ENCODE assay signal across 1 cellular context in the genomic region with DNA sequence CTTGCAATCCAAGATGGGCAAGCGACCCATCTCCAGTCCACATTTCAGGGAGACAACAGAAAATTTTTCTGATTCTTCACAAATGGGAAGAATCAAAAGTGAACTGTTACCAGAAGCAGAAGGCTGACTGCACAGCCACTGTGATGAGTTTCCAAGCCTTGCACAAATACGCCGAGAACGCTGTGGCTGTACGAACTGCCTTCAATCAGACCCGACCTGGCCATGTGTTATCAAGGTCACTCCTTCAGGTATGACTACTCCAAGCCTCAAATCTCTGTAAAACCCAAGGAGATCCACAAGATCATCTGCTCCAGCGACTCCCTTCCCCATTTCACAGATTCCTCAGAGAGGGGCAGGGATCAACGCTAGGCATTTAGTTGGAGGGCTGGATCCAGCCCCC.
TF ChIP-seq lines count a peak whose summit lies in the region.

No MANE protein-coding gene starts in this region.

TF ChIP-seq in GM23338, 12 proteins besides CTCF, POLR2A, EP300 and RAD21 (continued from another document):
- TF ChIP-seq, protein P1, sequence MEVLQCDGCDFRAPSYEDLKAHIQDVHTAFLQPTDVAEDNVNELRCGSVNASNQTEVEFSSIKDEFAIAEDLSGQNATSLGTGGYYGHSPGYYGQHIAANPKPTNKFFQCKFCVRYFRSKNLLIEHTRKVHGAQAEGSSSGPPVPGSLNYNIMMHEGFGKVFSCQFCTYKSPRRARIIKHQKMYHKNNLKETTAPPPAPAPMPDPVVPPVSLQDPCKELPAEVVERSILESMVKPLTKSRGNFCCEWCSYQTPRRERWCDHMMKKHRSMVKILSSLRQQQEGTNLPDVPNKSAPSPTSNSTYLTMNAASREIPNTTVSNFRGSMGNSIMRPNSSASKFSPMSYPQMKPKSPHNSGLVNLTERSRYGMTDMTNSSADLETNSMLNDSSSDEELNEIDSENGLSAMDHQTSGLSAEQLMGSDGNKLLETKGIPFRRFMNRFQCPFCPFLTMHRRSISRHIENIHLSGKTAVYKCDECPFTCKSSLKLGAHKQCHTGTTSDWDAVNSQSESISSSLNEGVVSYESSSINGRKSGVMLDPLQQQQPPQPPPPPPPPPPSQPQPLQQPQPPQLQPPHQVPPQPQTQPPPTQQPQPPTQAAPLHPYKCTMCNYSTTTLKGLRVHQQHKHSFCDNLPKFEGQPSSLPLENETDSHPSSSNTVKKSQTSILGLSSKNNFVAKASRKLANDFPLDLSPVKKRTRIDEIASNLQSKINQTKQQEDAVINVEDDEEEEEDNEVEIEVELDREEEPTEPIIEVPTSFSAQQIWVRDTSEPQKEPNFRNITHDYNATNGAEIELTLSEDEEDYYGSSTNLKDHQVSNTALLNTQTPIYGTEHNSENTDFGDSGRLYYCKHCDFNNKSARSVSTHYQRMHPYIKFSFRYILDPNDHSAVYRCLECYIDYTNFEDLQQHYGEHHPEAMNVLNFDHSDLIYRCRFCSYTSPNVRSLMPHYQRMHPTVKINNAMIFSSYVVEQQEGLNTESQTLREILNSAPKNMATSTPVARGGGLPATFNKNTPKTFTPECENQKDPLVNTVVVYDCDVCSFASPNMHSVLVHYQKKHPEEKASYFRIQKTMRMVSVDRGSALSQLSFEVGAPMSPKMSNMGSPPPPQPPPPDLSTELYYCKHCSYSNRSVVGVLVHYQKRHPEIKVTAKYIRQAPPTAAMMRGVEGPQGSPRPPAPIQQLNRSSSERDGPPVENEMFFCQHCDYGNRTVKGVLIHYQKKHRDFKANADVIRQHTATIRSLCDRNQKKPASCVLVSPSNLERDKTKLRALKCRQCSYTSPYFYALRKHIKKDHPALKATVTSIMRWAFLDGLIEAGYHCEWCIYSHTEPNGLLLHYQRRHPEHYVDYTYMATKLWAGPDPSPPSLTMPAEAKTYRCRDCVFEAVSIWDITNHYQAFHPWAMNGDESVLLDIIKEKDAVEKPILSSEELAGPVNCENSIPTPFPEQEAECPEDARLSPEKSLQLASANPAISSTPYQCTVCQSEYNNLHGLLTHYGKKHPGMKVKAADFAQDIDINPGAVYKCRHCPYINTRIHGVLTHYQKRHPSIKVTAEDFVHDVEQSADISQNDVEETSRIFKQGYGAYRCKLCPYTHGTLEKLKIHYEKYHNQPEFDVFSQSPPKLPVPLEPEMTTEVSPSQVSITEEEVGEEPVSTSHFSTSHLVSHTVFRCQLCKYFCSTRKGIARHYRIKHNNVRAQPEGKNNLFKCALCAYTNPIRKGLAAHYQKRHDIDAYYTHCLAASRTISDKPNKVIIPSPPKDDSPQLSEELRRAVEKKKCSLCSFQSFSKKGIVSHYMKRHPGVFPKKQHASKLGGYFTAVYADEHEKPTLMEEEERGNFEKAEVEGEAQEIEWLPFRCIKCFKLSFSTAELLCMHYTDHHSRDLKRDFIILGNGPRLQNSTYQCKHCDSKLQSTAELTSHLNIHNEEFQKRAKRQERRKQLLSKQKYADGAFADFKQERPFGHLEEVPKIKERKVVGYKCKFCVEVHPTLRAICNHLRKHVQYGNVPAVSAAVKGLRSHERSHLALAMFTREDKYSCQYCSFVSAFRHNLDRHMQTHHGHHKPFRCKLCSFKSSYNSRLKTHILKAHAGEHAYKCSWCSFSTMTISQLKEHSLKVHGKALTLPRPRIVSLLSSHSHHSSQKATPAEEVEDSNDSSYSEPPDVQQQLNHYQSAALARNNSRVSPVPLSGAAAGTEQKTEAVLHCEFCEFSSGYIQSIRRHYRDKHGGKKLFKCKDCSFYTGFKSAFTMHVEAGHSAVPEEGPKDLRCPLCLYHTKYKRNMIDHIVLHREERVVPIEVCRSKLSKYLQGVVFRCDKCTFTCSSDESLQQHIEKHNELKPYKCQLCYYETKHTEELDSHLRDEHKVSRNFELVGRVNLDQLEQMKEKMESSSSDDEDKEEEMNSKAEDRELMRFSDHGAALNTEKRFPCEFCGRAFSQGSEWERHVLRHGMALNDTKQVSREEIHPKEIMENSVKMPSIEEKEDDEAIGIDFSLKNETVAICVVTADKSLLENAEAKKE (CRISPR knock-in tag; IDR thresholded peaks at IDR 0.05), result no peak
- no peak for TF ChIP-seq EZH2 (IDR thresholded peaks at IDR 0.05; ENCODE audit: low read depth, unreplicated experiment)
- TF ChIP-seq ZNF114 (CRISPR knock-in tag; IDR thresholded peaks at IDR 0.05), result no peak
